In the genomic region with DNA sequence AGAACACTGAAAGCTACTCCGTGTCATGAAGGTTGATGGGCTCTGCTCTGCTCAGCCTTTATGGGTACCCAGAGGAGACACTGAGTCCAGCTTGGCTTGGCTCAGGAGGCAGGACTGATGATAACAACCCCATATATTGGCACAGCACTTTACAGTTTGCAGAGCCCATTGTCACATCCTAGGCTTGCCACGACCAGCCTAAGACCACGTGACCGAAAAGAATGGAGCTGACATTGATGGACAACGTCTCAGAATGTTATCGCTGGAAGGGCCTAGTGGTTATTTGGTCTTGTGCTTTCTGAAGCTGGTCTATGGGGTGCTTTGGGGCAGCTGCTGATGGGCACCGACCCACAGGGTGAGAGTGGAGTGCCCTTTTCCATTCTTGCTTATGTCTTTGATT, we compare ENCODE assay signal across 15 cellular contexts.
A peak's percentile ranks its signal among the peaks of the same experiment; 100 is the strongest.
DNase-seq lines count a peak whose midpoint lies in the region; ATAC-seq, FAIRE-seq and TF ChIP-seq lines count a peak whose summit lies in the region.
"Had no signal": no experiment of that assay in that cellular context is flagged by ENCODE, and none has a peak within 500 bp of the region (broad histone marks: within the 10 kb centered on the region; RNA-seq: fewer than 3 reads in every experiment).

No MANE protein-coding gene starts in this region.

- peak overlapping the region; percentile 23 for H3K27ac ChIP-seq in KOPT-K1 (ENCODE audit: low read depth, low read length, poor library complexity, severe bottlenecking)

- POLR2A ChIA-PET in activated naive CD8-positive, alpha-beta T cell treated with anti-CD3 and anti-CD28 coated beads, Interleukin-2, amount 10 ng/mL, durations not matched to agents 7 days and 5 days (lab: Charles Lee), result interaction anchor here (0.9 to 2.6 kb wide), 8 partner anchors 11 to 73 kb away, joined by 3 to 10 read pairs (median 4); partner anchors contain the start of gene RUNX3

- no peak for TF ChIP-seq CTCF in D721Med (IDR thresholded peaks at IDR 0.05; ENCODE audit: insufficient read depth, missing control alignments)

- no peaks in the 10 kb centered on the region for H3K9me3 Mint-ChIP-seq in activated T-cell treated with anti-CD3 and anti-CD28 coated beads, Interleukin-2, amount 50 U/mL, for 72 hours
- no peaks in the 10 kb centered on the region for H3K9me3 Mint-ChIP-seq in activated naive CD8-positive, alpha-beta T cell treated with anti-CD3 and anti-CD28 coated beads, Interleukin-2, amount 10 ng/mL, durations not matched to agents 7 days and 5 days
- H3K9me3 Mint-ChIP-seq in stimulated activated naive B cell treated with anti-CD40 and anti-IgM and Interleukin-4, amounts not matched to agents 10 μg/mL and 1 μg/mL and 100 μg/mL, for 72 hours, result peaks cover 0 to 5% of the 10 kb centered on the region in 2 donors
- H3K9me3 Mint-ChIP-seq: CD14-positive monocyte had no signal

- no peaks in the 10 kb centered on the region for H3K9me3 ChIP-seq in KOPT-K1 (ENCODE audit: insufficient read depth, low read length, poor library complexity, severe bottlenecking)
- H3K9me3 ChIP-seq: Caco-2 had no signal

- FAIRE-seq in D721Med (lab: Jason Lieb, UNC), result no peak

- peak overlapping the region; percentile 35 for H3K27ac Mint-ChIP-seq in activated T-cell treated with anti-CD3 and anti-CD28 coated beads, Interleukin-2, amount 50 U/mL, for 72 hours
- H3K27ac Mint-ChIP-seq in activated naive CD8-positive, alpha-beta T cell treated with anti-CD3 and anti-CD28 coated beads, Interleukin-2, amount 10 ng/mL, durations not matched to agents 7 days and 5 days, result peak overlapping the region; percentile 74
- peak overlapping the region; percentile 88 for H3K27ac Mint-ChIP-seq in stimulated activated naive B cell treated with anti-CD40 and anti-IgM and Interleukin-4, amounts not matched to agents 10 μg/mL and 1 μg/mL and 100 μg/mL, for 72 hours

- no peaks in the 10 kb centered on the region for H3K36me3 ChIP-seq in KOPT-K1 (ENCODE audit: insufficient read depth, low read length)

- H3K4me1 Mint-ChIP-seq in activated T-cell treated with anti-CD3 and anti-CD28 coated beads, Interleukin-2, amount 50 U/mL, for 72 hours (ENCODE audit: low read depth), result peaks cover 80% of the 10 kb centered on the region
- peaks cover 83% of the 10 kb centered on the region for H3K4me1 Mint-ChIP-seq in activated naive CD8-positive, alpha-beta T cell treated with anti-CD3 and anti-CD28 coated beads, Interleukin-2, amount 10 ng/mL, durations not matched to agents 7 days and 5 days
- H3K4me1 Mint-ChIP-seq in stimulated activated naive B cell treated with anti-CD40 and anti-IgM and Interleukin-4, amounts not matched to agents 10 μg/mL and 1 μg/mL and 100 μg/mL, for 72 hours, result peaks cover 29 to 67% of the 10 kb centered on the region in 2 donors

- ATAC-seq in activated T-cell treated with anti-CD3 and anti-CD28 coated beads, Interleukin-2, amount 50 U/mL, for 72 hours (replicated peaks in 1 of 2), result no peak
- no peak for ATAC-seq in activated naive CD8-positive, alpha-beta T cell treated with anti-CD3 and anti-CD28 coated beads, Interleukin-2, amount 10 ng/mL, durations not matched to agents 7 days and 5 days (ENCODE audit: low read depth)
- ATAC-seq in stimulated activated naive B cell treated with anti-CD40 and anti-IgM and Interleukin-4, amounts not matched to agents 10 μg/mL and 1 μg/mL and 100 μg/mL, for 72 hours (replicated peaks), result peak in 1 of 2 donors; percentile 14
- ATAC-seq in GM21717 (IDR thresholded peaks at IDR 0.05; ENCODE audit: unreplicated experiment), result no peak
- ATAC-seq: Panc1 had no signal

- peak overlapping the region in 1 of 2 donors; percentile 69 for H3K4me3 Mint-ChIP-seq in activated T-cell treated with anti-CD3 and anti-CD28 coated beads, Interleukin-2, amount 50 U/mL, for 72 hours
- no peak overlapping the region for H3K4me3 Mint-ChIP-seq in activated naive CD8-positive, alpha-beta T cell treated with anti-CD3 and anti-CD28 coated beads, Interleukin-2, amount 10 ng/mL, durations not matched to agents 7 days and 5 days
- H3K4me3 Mint-ChIP-seq in stimulated activated naive B cell treated with anti-CD40 and anti-IgM and Interleukin-4, amounts not matched to agents 10 μg/mL and 1 μg/mL and 100 μg/mL, for 72 hours, result no peak overlapping the region
- H3K4me3 Mint-ChIP-seq: CD14-positive monocyte had no signal

- peaks cover 5% of the 10 kb centered on the region for H3K27me3 Mint-ChIP-seq in activated T-cell treated with anti-CD3 and anti-CD28 coated beads, Interleukin-2, amount 50 U/mL, for 72 hours (ENCODE audit: low read depth)
- H3K27me3 Mint-ChIP-seq in activated naive CD8-positive, alpha-beta T cell treated with anti-CD3 and anti-CD28 coated beads, Interleukin-2, amount 10 ng/mL, durations not matched to agents 7 days and 5 days, result no peaks in the 10 kb centered on the region
- peaks cover 0 to 6% of the 10 kb centered on the region in 2 donors for H3K27me3 Mint-ChIP-seq in stimulated activated naive B cell treated with anti-CD40 and anti-IgM and Interleukin-4, amounts not matched to agents 10 μg/mL and 1 μg/mL and 100 μg/mL, for 72 hours

- H3K36me3 Mint-ChIP-seq in activated T-cell treated with anti-CD3 and anti-CD28 coated beads, Interleukin-2, amount 50 U/mL, for 72 hours (ENCODE audit: insufficient read depth in 2 of 2), result no peaks in the 10 kb centered on the region
- H3K36me3 Mint-ChIP-seq in activated naive CD8-positive, alpha-beta T cell treated with anti-CD3 and anti-CD28 coated beads, Interleukin-2, amount 10 ng/mL, durations not matched to agents 7 days and 5 days, result no peaks in the 10 kb centered on the region
- H3K36me3 Mint-ChIP-seq in stimulated activated naive B cell treated with anti-CD40 and anti-IgM and Interleukin-4, amounts not matched to agents 10 μg/mL and 1 μg/mL and 100 μg/mL, for 72 hours, result peaks cover 0 to 4% of the 10 kb centered on the region in 2 donors

- DNase-seq in activated T-cell treated with anti-CD3 and anti-CD28 coated beads, Interleukin-2, amount 50 U/mL, for 72 hours, result no peak
- DNase-seq in activated T-cell treated with anti-CD3 and anti-CD28 coated beads for 4 hours, result no peak
- DNase-seq in activated naive CD8-positive, alpha-beta T cell treated with anti-CD3 and anti-CD28 coated beads, Interleukin-2, amount 10 ng/mL, durations not matched to agents 7 days and 5 days, result no peak
- no peak for DNase-seq in stimulated activated naive B cell treated with anti-CD40 and anti-IgM and Interleukin-4, amounts not matched to agents 10 μg/mL and 1 μg/mL and 100 μg/mL, for 72 hours
- no peak for DNase-seq in D721Med (ENCODE audit: insufficient read length, low spot score)
- DNase-seq in NCI-H2081 treated with DMSO at 0.1 percent for 48 hours (lab: John Stamatoyannopoulos, UW), result no peak
- DNase-seq: Caco-2, H7, NCI-H1105, NCI-H1694, NCI-H524 treated with DMSO at 0.1 percent for 48 hours had no signal

Comparison
In these comparisons a context has a peak if more than half of its experiments do, and no peak if none do; other contexts are left out.
1. H3K27ac Mint-ChIP-seq: peak in every context shown above with its lines; median percentile 88 in stimulated activated naive B cell treated with anti-CD40 and anti-IgM and Interleukin-4, amounts not matched to agents 10 μg/mL and 1 μg/mL and 100 μg/mL, for 72 hours; 74 in activated naive CD8-positive, alpha-beta T cell treated with anti-CD3 and anti-CD28 coated beads, Interleukin-2, amount 10 ng/mL, durations not matched to agents 7 days and 5 days; 35 in activated T-cell treated with anti-CD3 and anti-CD28 coated beads, Interleukin-2, amount 50 U/mL, for 72 hours.